In the genomic region with DNA sequence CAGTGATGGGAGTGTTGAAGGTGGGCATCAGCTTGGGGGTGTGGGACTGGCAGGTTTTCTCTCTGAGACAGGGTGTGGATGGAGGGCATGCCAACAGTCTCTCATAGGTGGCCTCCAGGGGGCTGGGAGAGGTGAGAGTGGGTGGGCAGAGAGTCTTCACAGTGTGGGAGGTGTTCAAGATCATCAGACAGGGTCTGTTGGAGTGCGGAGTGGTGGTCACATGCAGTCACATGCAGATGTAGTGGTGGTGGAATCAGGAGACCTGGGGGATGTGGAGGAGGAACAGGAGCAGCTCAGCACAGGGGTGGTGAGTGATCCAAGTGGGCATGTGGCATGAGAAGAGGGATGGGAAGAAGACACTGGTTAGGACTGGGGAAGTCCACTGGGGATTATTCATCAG, we compare ENCODE assay signal across 25 cellular contexts. TPM values are rescaled to one million over a fixed set of nuclear protein-coding genes. Genes with fewer than 3 reads are reported as not detected.
DNase-seq lines count a peak whose midpoint lies in the region; ATAC-seq and TF ChIP-seq lines count a peak whose summit lies in the region.
"Had no signal": no experiment of that assay in that cellular context is flagged by ENCODE, and none has a peak within 500 bp of the region (broad histone marks: within the 10 kb centered on the region; RNA-seq: fewer than 3 reads in every experiment).

No MANE protein-coding gene starts in this region.

- H3K27me3 ChIP-seq in breast epithelium (no peaks in the 10 kb centered on the region), neutrophil (no peaks in the 10 kb centered on the region)
- H3K27me3 ChIP-seq: right atrium auricular region had no signal

- H3K4me1 Mint-ChIP-seq in MCF 10A (ENCODE audit: insufficient read depth, unreplicated experiment), result peaks cover 35% of the 10 kb centered on the region
- peaks cover 76% of the 10 kb centered on the region for H3K4me1 Mint-ChIP-seq in activated B cell treated with CpG ODN at 0.5 μM for 24 hours

- no peaks in the 10 kb centered on the region for H3K9me3 ChIP-seq in breast epithelium
- no peaks in the 10 kb centered on the region for H3K9me3 ChIP-seq in neutrophil
- H3K9me3 ChIP-seq: A549, right atrium auricular region had no signal

- no peak overlapping the region for H3K27ac ChIP-seq in breast epithelium
- peak overlapping the region; percentile 49 for H3K27ac ChIP-seq in neutrophil
- H3K27ac ChIP-seq: A549, right atrium auricular region had no signal

- H3K36me3 ChIP-seq in breast epithelium (peaks cover 4% of the 10 kb centered on the region), neutrophil (peaks cover 6% of the 10 kb centered on the region)

- ATAC-seq in activated B cell treated with CpG ODN at 0.5 μM for 24 hours (ENCODE audit: low read depth) (no peak), HG02885 (IDR thresholded peaks at IDR 0.05; ENCODE audit: poor library complexity, unreplicated experiment) (no peak), HG03159 (IDR thresholded peaks at IDR 0.05; ENCODE audit: unreplicated experiment) (no peak)
- ATAC-seq: A549 had no signal

- H3K27ac Mint-ChIP-seq in MCF 10A (ENCODE audit: low read depth, unreplicated experiment) (peak overlapping the region; percentile 89), activated B cell treated with CpG ODN at 0.5 μM for 24 hours (peak overlapping the region; percentile 96)
- H3K27ac Mint-ChIP-seq: activated naive CD4-positive, alpha-beta T cell treated with anti-CD3 and anti-CD28 coated beads, Interleukin-2, amount 10 ng/mL, durations not matched to agents 7 days and 5 days had no signal

- TF ChIP-seq POLR2A in breast epithelium (IDR thresholded peaks at IDR 0.05), result no peak

- BruUV-seq in MCF 10A (replicated peaks; lab: Mats Ljungman, UMichigan), result no TSS peak

- intact Hi-C loops in MCF 10A (cut with micrococcal nuclease) (loop anchor here (10.0 kb wide), 1 partner anchor 486 kb away; no protein-coding TSS in a partner anchor), breast epithelium (cut with DNase I; ENCODE audit: low total_unique reads) (no loop called here), activated B cell treated with CpG ODN at 0.5 μM for 24 hours (cut with micrococcal nuclease) (loop anchor here (10.0 kb wide), 1 partner anchor 634 kb away; no protein-coding TSS in a partner anchor)

- POLR2A ChIA-PET in MCF 10A (lab: Yijun Ruan, JAX), result no interaction called here
- POLR2A ChIA-PET in activated B cell treated with CpG ODN at 0.5 μM for 24 hours (lab: Charles Lee), result interaction anchor here (0.9 to 2.4 kb wide), 4 partner anchors 35 to 126 kb away, joined by 3 to 18 read pairs (median 6); a partner anchor contains a TSS

- H3K9me3 Mint-ChIP-seq in MCF 10A (ENCODE audit: unreplicated experiment), result no peaks in the 10 kb centered on the region
- no peaks in the 10 kb centered on the region for H3K9me3 Mint-ChIP-seq in activated B cell treated with CpG ODN at 0.5 μM for 24 hours
- H3K9me3 Mint-ChIP-seq: activated naive CD4-positive, alpha-beta T cell treated with anti-CD3 and anti-CD28 coated beads, Interleukin-2, amount 10 ng/mL, durations not matched to agents 7 days and 5 days had no signal

- H3K4me3 ChIP-seq in breast epithelium (no peak overlapping the region), neutrophil (ENCODE audit: low read depth in 1 of 2, low read length in 1 of 2) (no peak overlapping the region)
- H3K4me3 ChIP-seq: A549, right atrium auricular region had no signal

- TF ChIP-seq CTCF in MCF 10A (IDR thresholded peaks at IDR 0.05; ENCODE audit: unreplicated experiment) (no peak), breast epithelium (IDR thresholded peaks at IDR 0.05) (no peak), activated B cell treated with CpG ODN at 0.5 μM for 24 hours (IDR thresholded peaks at IDR 0.05) (no peak), neutrophil (IDR thresholded peaks at IDR 0.05) (no peak)

- H3K27me3 Mint-ChIP-seq in MCF 10A (ENCODE audit: insufficient read depth, unreplicated experiment) (no peaks in the 10 kb centered on the region), activated B cell treated with CpG ODN at 0.5 μM for 24 hours (no peaks in the 10 kb centered on the region)
- H3K27me3 Mint-ChIP-seq: activated naive CD4-positive, alpha-beta T cell treated with anti-CD3 and anti-CD28 coated beads, Interleukin-2, amount 10 ng/mL, durations not matched to agents 7 days and 5 days had no signal

- peaks cover 61% of the 10 kb centered on the region for H3K36me3 Mint-ChIP-seq in MCF 10A (ENCODE audit: insufficient read depth, unreplicated experiment)
- peaks cover 45% of the 10 kb centered on the region for H3K36me3 Mint-ChIP-seq in activated B cell treated with CpG ODN at 0.5 μM for 24 hours (ENCODE audit: low read depth)

- H3K4me1 ChIP-seq in breast epithelium (peaks cover 0 to 3% of the 10 kb centered on the region in 2 donors), neutrophil (ENCODE audit: control insufficient read depth in 1 of 2, insufficient read depth in 1 of 2, low read depth in 1 of 2, low read length in 1 of 2) (peaks cover 26 to 30% of the 10 kb centered on the region in 2 experiments)

- CTCF ChIA-PET in MCF 10A (lab: Yijun Ruan, JAX) (interaction anchor here (0.6 to 3.3 kb wide), 5 partner anchors 19 to 256 kb away, joined by 3 to 19 read pairs (median 4); no protein-coding TSS in a partner anchor), activated B cell treated with CpG ODN at 0.5 μM for 24 hours (lab: Charles Lee) (interaction anchor here (2.5 kb wide), 1 partner anchor 133 kb away, joined by 10 read pairs; no protein-coding TSS in a partner anchor)

- H3K4me3 Mint-ChIP-seq in MCF 10A (ENCODE audit: unreplicated experiment), result no peak overlapping the region
- H3K4me3 Mint-ChIP-seq in activated B cell treated with CpG ODN at 0.5 μM for 24 hours, result peak overlapping the region; percentile 8
- H3K4me3 Mint-ChIP-seq: activated naive CD4-positive, alpha-beta T cell treated with anti-CD3 and anti-CD28 coated beads, Interleukin-2, amount 10 ng/mL, durations not matched to agents 7 days and 5 days had no signal

- DNase-seq in MCF 10A (ENCODE audit: unreplicated experiment), result no peak
- DNase-seq in breast epithelium (ENCODE audit: low spot score in 2 of 2), result no peak
- DNase-seq in activated B cell treated with CpG ODN at 0.5 μM for 24 hours, result no peak
- DNase-seq in hippocampal formation (lab: John Stamatoyannopoulos, UW), result no peak
- no peak for DNase-seq in activated CD8-positive, alpha-beta memory T cell treated with anti-CD3 and anti-CD28 coated beads for 24 hours
- DNase-seq: activated CD4-positive, alpha-beta T cell treated with anti-CD3 and anti-CD28 coated beads, Interleukin-2, amount 50 U/mL, for 4 hours; activated naive CD4-positive, alpha-beta T cell treated with anti-CD3 and anti-CD28 coated beads, Interleukin-2, amount 10 ng/mL, durations not matched to agents 7 days and 5 days; C1 segment of cervical spinal cord; DMS53; head of caudate nucleus; left ventricle myocardium superior; NCI-H1048; NCI-H2081 treated with DMSO at 0.1 percent for 48 hours; NCI-H510A treated with DMSO at 0.1 percent for 48 hours; occipital lobe; stimulated activated naive CD4-positive, alpha-beta T cell; T-helper 1 cell had no signal

RNA-seq across cellular contexts. Expression of a gene that starts 5.8 kb away (rescaled TPM):
- total RNA-seq in MCF 10A (2022) (28.9 and 36.1 TPM in 2 replicates), breast epithelium (10 to 100 TPM; 35.1 to 58.0 (median 43.8) TPM), activated B cell treated with CpG ODN at 0.5 μM for 24 hours (51.3 and 53.1 TPM in 2 replicates)

RNA-seq across cellular contexts. Expression of a gene that starts 34.9 kb away (rescaled TPM):
- total RNA-seq in MCF 10A (2022) (2.8 and 3.0 TPM in 2 replicates), breast epithelium (100 to 1,000 TPM in 1 of 3 donors, 10 to 100 TPM in 2; 47.4 to 201 (median 97.0) TPM), activated B cell treated with CpG ODN at 0.5 μM for 24 hours (98.9 and 109 TPM in 2 replicates)

RNA-seq across cellular contexts. Expression of a gene that starts 44.8 kb away (rescaled TPM):
- total RNA-seq in MCF 10A (2022) (not detected in 2 replicates), breast epithelium (not detected), activated B cell treated with CpG ODN at 0.5 μM for 24 hours (not detected in 2 replicates)
- total RNA-seq: chondrocyte, left ventricle myocardium superior, mucosa of gallbladder, occipital lobe, right atrium auricular region, urinary bladder had no signal

Comparison
In these comparisons a context has a peak if more than half of its experiments do, and no peak if none do; other contexts are left out.
1. RNA of a gene that starts 34.9 kb away (total RNA-seq): 98.9 to 109 TPM in activated B cell treated with CpG ODN at 0.5 μM for 24 hours and 47.4 to 201 TPM in breast epithelium; 2.8 to 3.0 TPM in MCF 10A; every median in the first group is over 10 times any median in the second.